Comparison of ENCODE assay signal across 17 cellular contexts in genomic region chr21:29546071-29546470, GRCh38.
A peak's percentile ranks its signal among the peaks of the same experiment; 100 is the strongest.
DNase-seq lines count a peak whose midpoint lies in the region; ATAC-seq and TF ChIP-seq lines count a peak whose summit lies in the region.
"Had no signal": no experiment of that assay in that cellular context is flagged by ENCODE, and none has a peak within 500 bp of the region (broad histone marks: within the 10 kb centered on the region; RNA-seq: fewer than 3 reads in every experiment).

No MANE protein-coding gene starts in this region.

- no peak overlapping the region for H2AFZ ChIP-seq in GM23248

- in situ Hi-C loops in GM23248 (cut with MboI) = no loop called here

- no peaks in the 10 kb centered on the region for H3F3A ChIP-seq in GM23248 (ENCODE audit: insufficient read depth)

- no peak overlapping the region for H3K4me3 ChIP-seq in GM23248
- H3K4me3 ChIP-seq: K562 had no signal

- 99 to 100% methylated on average over 3 of the region's 3 CpGs for whole genome bisulfite sequencing in GM23248 (ENCODE audit: low coverage in 1 of 2, low lambda C conversion rate in 2 of 2, missing lambda C conversion rate in 2 of 2), 2 experiments

- H3K36me3 Mint-ChIP-seq in chondrocyte (ENCODE audit: low read depth) (no peaks in the 10 kb centered on the region), nephron progenitor cell (ENCODE audit: low read depth) (no peaks in the 10 kb centered on the region)
- no peaks in the 10 kb centered on the region for H3K36me3 Mint-ChIP-seq in activated CD8-positive, alpha-beta memory T cell treated with anti-CD3 and anti-CD28 coated beads, Interleukin-2, amount 10 ng/mL, durations not matched to agents 7 days and 5 days

- no peak overlapping the region for H3K27ac ChIP-seq in GM23248
- H3K27ac ChIP-seq: HL-60 had no signal

- H3K4me1 Mint-ChIP-seq in chondrocyte (ENCODE audit: low read depth) (peaks cover 13% of the 10 kb centered on the region), nephron progenitor cell (no peaks in the 10 kb centered on the region)
- no peaks in the 10 kb centered on the region for H3K4me1 Mint-ChIP-seq in activated CD8-positive, alpha-beta memory T cell treated with anti-CD3 and anti-CD28 coated beads, Interleukin-2, amount 10 ng/mL, durations not matched to agents 7 days and 5 days

- H3K27me3 ChIP-seq in GM23248 (replicated peaks; ENCODE audit: insufficient read depth) = no peaks in the 10 kb centered on the region

- no peaks in the 10 kb centered on the region for H3K79me2 ChIP-seq in GM23248 (ENCODE audit: insufficient read depth)

- H3K9me2 ChIP-seq in GM23248 (ENCODE audit: insufficient read depth) = no peaks in the 10 kb centered on the region

- no peak for TF ChIP-seq CTCF in chondrocyte (IDR thresholded peaks at IDR 0.05)
- no peak for TF ChIP-seq CTCF in nephron progenitor cell (IDR thresholded peaks at IDR 0.05)
- no peak for TF ChIP-seq CTCF in GM20000 (IDR thresholded peaks at IDR 0.05; ENCODE audit: extremely low read depth, missing control alignments)

- DNase-seq in AG08395 (ENCODE audit: low spot score) = peak; percentile 5
- peak; percentile 8 for DNase-seq in GM23248
- DNase-seq in chondrocyte (ENCODE audit: low spot score) = no peak
- no peak for DNase-seq in nephron progenitor cell
- no peak for DNase-seq in AG20443 (ENCODE audit: low spot score)
- no peak for DNase-seq in GM20000 (ENCODE audit: low spot score)
- no peak for DNase-seq in activated CD8-positive, alpha-beta memory T cell treated with anti-CD3 and anti-CD28 coated beads, Interleukin-2, amount 10 ng/mL, durations not matched to agents 7 days and 5 days
- DNase-seq: 8988T; Caco-2; CD8-positive, alpha-beta T cell; DMS53; HCEC 1CT; HFFc6 had no signal

- H3K36me3 ChIP-seq in GM23248 (ENCODE audit: low read depth) = no peaks in the 10 kb centered on the region

- ATAC-seq in GM19467 (IDR thresholded peaks at IDR 0.05; ENCODE audit: unreplicated experiment) = no peak
- ATAC-seq in activated CD8-positive, alpha-beta memory T cell treated with anti-CD3 and anti-CD28 coated beads, Interleukin-2, amount 10 ng/mL, durations not matched to agents 7 days and 5 days = no peak
- ATAC-seq: CD8-positive, alpha-beta T cell had no signal

- H3K4me2 ChIP-seq in GM23248 (ENCODE audit: unreplicated experiment) = no peak overlapping the region

- H3K27ac Mint-ChIP-seq in chondrocyte (ENCODE audit: unreplicated experiment) = peak overlapping the region; percentile 52
- H3K27ac Mint-ChIP-seq in nephron progenitor cell = peak overlapping the region; percentile 49
- no peak overlapping the region for H3K27ac Mint-ChIP-seq in activated CD8-positive, alpha-beta memory T cell treated with anti-CD3 and anti-CD28 coated beads, Interleukin-2, amount 10 ng/mL, durations not matched to agents 7 days and 5 days
- H3K27ac Mint-ChIP-seq: CD8-positive, alpha-beta T cell; HFFc6 had no signal

- no peak overlapping the region for H3K9ac ChIP-seq in GM23248

- CTCF ChIA-PET in activated CD8-positive, alpha-beta memory T cell treated with anti-CD3 and anti-CD28 coated beads, Interleukin-2, amount 10 ng/mL, durations not matched to agents 7 days and 5 days (lab: Charles Lee) = no interaction called here

- H3K4me3 Mint-ChIP-seq in chondrocyte (ENCODE audit: unreplicated experiment) (no peak overlapping the region), nephron progenitor cell (no peak overlapping the region)
- no peak overlapping the region for H3K4me3 Mint-ChIP-seq in activated CD8-positive, alpha-beta memory T cell treated with anti-CD3 and anti-CD28 coated beads, Interleukin-2, amount 10 ng/mL, durations not matched to agents 7 days and 5 days
- H3K4me3 Mint-ChIP-seq: CD14-positive monocyte; CD8-positive, alpha-beta T cell; HFFc6 had no signal

- H3K27me3 Mint-ChIP-seq in chondrocyte (ENCODE audit: low read depth) (no peaks in the 10 kb centered on the region), nephron progenitor cell (ENCODE audit: low read depth, poor library complexity) (no peaks in the 10 kb centered on the region)
- no peaks in the 10 kb centered on the region for H3K27me3 Mint-ChIP-seq in activated CD8-positive, alpha-beta memory T cell treated with anti-CD3 and anti-CD28 coated beads, Interleukin-2, amount 10 ng/mL, durations not matched to agents 7 days and 5 days

- no peaks in the 10 kb centered on the region for H3K9me3 ChIP-seq in GM23248 (ENCODE audit: low read depth)
- H3K9me3 ChIP-seq: Caco-2 had no signal

- H3K9me3 Mint-ChIP-seq in chondrocyte (ENCODE audit: low read depth) = no peaks in the 10 kb centered on the region
- no peaks in the 10 kb centered on the region for H3K9me3 Mint-ChIP-seq in nephron progenitor cell
- no peaks in the 10 kb centered on the region for H3K9me3 Mint-ChIP-seq in activated CD8-positive, alpha-beta memory T cell treated with anti-CD3 and anti-CD28 coated beads, Interleukin-2, amount 10 ng/mL, durations not matched to agents 7 days and 5 days (ENCODE audit: low read depth)
- H3K9me3 Mint-ChIP-seq: CD8-positive, alpha-beta T cell; HFFc6 had no signal

- no peaks in the 10 kb centered on the region for H3K4me1 ChIP-seq in GM23248 (ENCODE audit: insufficient read depth)
- H3K4me1 ChIP-seq: Caco-2 had no signal

- H4K20me1 ChIP-seq in GM23248 (ENCODE audit: insufficient read depth) = no peaks in the 10 kb centered on the region

Comparison
In these comparisons a context has a peak if more than half of its experiments do, and no peak if none do; other contexts are left out.
1. DNase-seq: peak in AG08395 (single experiment) and GM23248 (single experiment); none in chondrocyte (single experiment), nephron progenitor cell (single experiment), AG20443 (single experiment), GM20000 (single experiment) and activated CD8-positive, alpha-beta memory T cell treated with anti-CD3 and anti-CD28 coated beads, Interleukin-2, amount 10 ng/mL, durations not matched to agents 7 days and 5 days (single experiment).